In genomic region chr6:32843321-32843978, GRCh38 we compare ENCODE assay signal across 1 cellular context.
TF ChIP-seq lines count a peak whose summit lies in the region.

No MANE protein-coding gene starts in this region.

TF ChIP-seq in WTC11, 78 proteins besides CTCF, POLR2A, EP300 and RAD21 (continued from another document):
- TF ChIP-seq ETV6 (CRISPR knock-in tag; IDR thresholded peaks at IDR 0.05) (no peak), TCF7 (CRISPR knock-in tag; IDR thresholded peaks at IDR 0.05; ENCODE audit: low read depth) (no peak)
- TF ChIP-seq, protein P1, sequence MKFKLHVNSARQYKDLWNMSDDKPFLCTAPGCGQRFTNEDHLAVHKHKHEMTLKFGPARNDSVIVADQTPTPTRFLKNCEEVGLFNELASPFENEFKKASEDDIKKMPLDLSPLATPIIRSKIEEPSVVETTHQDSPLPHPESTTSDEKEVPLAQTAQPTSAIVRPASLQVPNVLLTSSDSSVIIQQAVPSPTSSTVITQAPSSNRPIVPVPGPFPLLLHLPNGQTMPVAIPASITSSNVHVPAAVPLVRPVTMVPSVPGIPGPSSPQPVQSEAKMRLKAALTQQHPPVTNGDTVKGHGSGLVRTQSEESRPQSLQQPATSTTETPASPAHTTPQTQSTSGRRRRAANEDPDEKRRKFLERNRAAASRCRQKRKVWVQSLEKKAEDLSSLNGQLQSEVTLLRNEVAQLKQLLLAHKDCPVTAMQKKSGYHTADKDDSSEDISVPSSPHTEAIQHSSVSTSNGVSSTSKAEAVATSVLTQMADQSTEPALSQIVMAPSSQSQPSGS (CRISPR knock-in tag; IDR thresholded peaks at IDR 0.05; ENCODE audit: borderline replicate concordance, low read depth), result no peak
